In genomic region chr3:169120928-169121327, GRCh38 we compare ENCODE assay signal across 17 cellular contexts.
DNase-seq lines count a peak whose midpoint lies in the region; ATAC-seq, FAIRE-seq and TF ChIP-seq lines count a peak whose summit lies in the region.
"Had no signal": no experiment of that assay in that cellular context is flagged by ENCODE, and none has a peak within 500 bp of the region (broad histone marks: within the 10 kb centered on the region; RNA-seq: fewer than 3 reads in every experiment).

No MANE protein-coding gene starts in this region.

- peak overlapping the region; percentile 59 for H3K27ac Mint-ChIP-seq in progenitor cell of endocrine pancreas
- H3K27ac Mint-ChIP-seq: CD14-positive monocyte; CD4-positive, alpha-beta memory T cell had no signal

- intact Hi-C loops in Right ventricle myocardium inferior (cut with DNase I) (no loop called here), heart right ventricle (cut with DNase I) (no loop called here), kidney (cut with DNase I) (no loop called here)

- H3K27ac ChIP-seq in heart right ventricle (peak overlapping the region in 3 of 10 donors; percentile 70 to 82 (median 72)), kidney (ENCODE audit: low read depth in 2 of 2, low read length in 2 of 2) (no peak overlapping the region)
- H3K27ac ChIP-seq: BLaER1 had no signal

- no peak for TF ChIP-seq CTCF in heart right ventricle (IDR thresholded peaks at IDR 0.05)
- no peak for TF ChIP-seq CTCF in kidney (IDR thresholded peaks at IDR 0.05; ENCODE audit: borderline replicate concordance, extremely low read depth, insufficient read depth)
- TF ChIP-seq CTCF in progenitor cell of endocrine pancreas (IDR thresholded peaks at IDR 0.05; ENCODE audit: unreplicated experiment), result no peak

- DNase-seq in Right ventricle myocardium inferior (ENCODE audit: missing footprints), result peak; percentile 21
- no peak for DNase-seq in heart right ventricle
- peak; percentile 37 for DNase-seq in kidney
- no peak for DNase-seq in progenitor cell of endocrine pancreas (ENCODE audit: low spot score, unreplicated experiment)
- DNase-seq in GF-D8 (lab: John Stamatoyannopoulos, UW), result no peak
- DNase-seq in NCI-H187 treated with DMSO at 0.1 percent for 48 hours (lab: John Stamatoyannopoulos, UW), result no peak
- DNase-seq: 8988T; CD4-positive, alpha-beta memory T cell; DMS153; DMS79 treated with DMSO at 0.1 percent for 48 hours; HCEC 1CT; IMR-90 had no signal

- no peak for FAIRE-seq in kidney (lab: Jason Lieb, UNC)
- FAIRE-seq: GM12878, HTR-8/SVneo had no signal

- no peak overlapping the region for H3K4me3 Mint-ChIP-seq in progenitor cell of endocrine pancreas (ENCODE audit: low read depth)
- H3K4me3 Mint-ChIP-seq: CD14-positive monocyte; CD4-positive, alpha-beta memory T cell had no signal

- peaks cover 56% of the 10 kb centered on the region for H3K36me3 Mint-ChIP-seq in progenitor cell of endocrine pancreas (ENCODE audit: insufficient read depth)
- H3K36me3 Mint-ChIP-seq: CD14-positive monocyte; CD4-positive, alpha-beta memory T cell had no signal

- no peaks in the 10 kb centered on the region for H3K27me3 Mint-ChIP-seq in progenitor cell of endocrine pancreas
- H3K27me3 Mint-ChIP-seq: CD4-positive, alpha-beta memory T cell had no signal

- H3K4me3 ChIP-seq in heart right ventricle (no peak overlapping the region), kidney (ENCODE audit: low read length in 2 of 2) (no peak overlapping the region)
- H3K4me3 ChIP-seq: BLaER1, GM12878 had no signal

- H3K4me1 Mint-ChIP-seq in progenitor cell of endocrine pancreas (ENCODE audit: low read depth), result peaks cover 14% of the 10 kb centered on the region
- H3K4me1 Mint-ChIP-seq: CD14-positive monocyte; CD4-positive, alpha-beta memory T cell had no signal

- no peaks in the 10 kb centered on the region for H3K9me3 ChIP-seq in heart right ventricle
- H3K9me3 ChIP-seq in kidney (ENCODE audit: control insufficient read depth in 1 of 2, low read length in 2 of 2), result no peaks in the 10 kb centered on the region
- H3K9me3 ChIP-seq: BLaER1 had no signal

- H3K9ac ChIP-seq in kidney (ENCODE audit: low read length in 2 of 2), result no peak overlapping the region
- H3K9ac ChIP-seq: BLaER1 had no signal

- H3K27me3 ChIP-seq in heart right ventricle, result no peaks in the 10 kb centered on the region
- H3K27me3 ChIP-seq: BLaER1 had no signal

- ATAC-seq in Right ventricle myocardium inferior, result no peak
- no peak for ATAC-seq in heart right ventricle
- ATAC-seq in HG03565 (IDR thresholded peaks at IDR 0.05; ENCODE audit: unreplicated experiment), result no peak
- ATAC-seq: GM12878 had no signal

- H3K4me1 ChIP-seq in heart right ventricle, result peaks cover 0 to 73% (median 18%) of the 10 kb centered on the region in 9 donors
- peaks cover 0 to 4% of the 10 kb centered on the region in 2 donors for H3K4me1 ChIP-seq in kidney (ENCODE audit: control insufficient read depth in 1 of 2, insufficient read depth in 1 of 2, low read depth in 1 of 2, low read length in 2 of 2)
- H3K4me1 ChIP-seq: BLaER1 had no signal

- no peaks in the 10 kb centered on the region for H3K9me3 Mint-ChIP-seq in progenitor cell of endocrine pancreas (ENCODE audit: low read depth)
- H3K9me3 Mint-ChIP-seq: CD14-positive monocyte; CD4-positive, alpha-beta memory T cell had no signal

- H3K36me3 ChIP-seq in heart right ventricle (peaks cover 0 to 73% (median 3%) of the 10 kb centered on the region in 9 donors), kidney (ENCODE audit: control insufficient read depth in 1 of 2, insufficient read depth in 2 of 2, low read length in 2 of 2) (peaks cover 0 to 14% of the 10 kb centered on the region in 2 donors)
- H3K36me3 ChIP-seq: BLaER1 had no signal

- 65 to 84% methylated on average over 11 of the region's 11 CpGs for WGBS in heart right ventricle, 2 donors

Comparison
In these comparisons a context has a peak if more than half of its experiments do, and no peak if none do; other contexts are left out.
1. DNase-seq: peak in Right ventricle myocardium inferior (single experiment) and kidney (single experiment); none in heart right ventricle (0 of 2), progenitor cell of endocrine pancreas (single experiment), GF-D8 (single experiment) and NCI-H187 treated with DMSO at 0.1 percent for 48 hours (single experiment).